Comparison of ENCODE assay signal across 23 cellular contexts in genomic region chr15:90879730-90880366, GRCh38. TPM values are rescaled to one million over a fixed set of nuclear protein-coding genes. Genes with fewer than 3 reads are reported as not detected.
"Had no signal": no experiment of that assay in that cellular context is flagged by ENCODE, and none has a peak within 500 bp of the region (broad histone marks: within the 10 kb centered on the region; RNA-seq: fewer than 3 reads in every experiment).

No MANE protein-coding gene starts in this region.

- H3K27ac Mint-ChIP-seq: activated naive CD4-positive, alpha-beta T cell treated with anti-CD3 and anti-CD28 coated beads, Interleukin-2, amount 50 U/mL, for 24 hours; T-cell; type B pancreatic cell; WTC11 had no signal

- H2AFZ ChIP-seq: hepatocyte had no signal

- H3K27me3 ChIP-seq: foreskin keratinocyte, hepatocyte, left lung, sigmoid colon had no signal

- H3K4me1 Mint-ChIP-seq: brain, neural crest cell had no signal

- H3K27ac ChIP-seq: foreskin keratinocyte, hepatocyte, left lung, sigmoid colon, thoracic aorta had no signal

- H3K4me1 ChIP-seq: foreskin keratinocyte had no signal

- DNase-seq: activated CD4-positive, alpha-beta T cell treated with anti-CD3 and anti-CD28 coated beads, Interleukin-2, amount 50 U/mL, for 48 hours; activated effector memory CD4-positive, alpha-beta T cell treated with Interleukin-2 at 50 U/mL for 16 hours; aorta; effector memory CD4-positive, alpha-beta T cell; foreskin keratinocyte; immature natural killer cell; kidney glomerular epithelial cell; naive thymus-derived CD4-positive, alpha-beta T cell; sigmoid colon; stimulated activated CD4-positive, alpha-beta T cell treated with anti-CD3 and anti-CD28 coated beads, Interleukin-2, amount 100 ng/mL, for 48 hours; stimulated activated CD8-positive, alpha-beta memory T cell treated with anti-CD3 and anti-CD28 coated beads, Interleukin-4, amount 100 ng/mL, for 48 hours; stimulated activated naive CD4-positive, alpha-beta T cell; T-cell; T1000 had no signal

- H3K4me3 ChIP-seq: hepatocyte, left lung, sigmoid colon, smooth muscle cell, thoracic aorta had no signal

- H3K4me3 Mint-ChIP-seq: activated naive CD4-positive, alpha-beta T cell treated with anti-CD3 and anti-CD28 coated beads, Interleukin-2, amount 50 U/mL, for 24 hours; brain; immature natural killer cell; neural crest cell; T-cell; type B pancreatic cell; WTC11 had no signal

- H3K27me3 Mint-ChIP-seq: brain, type B pancreatic cell had no signal

- H3K4me2 ChIP-seq: hepatocyte, smooth muscle cell had no signal

- H3K9me3 ChIP-seq: left lung, sigmoid colon, thoracic aorta had no signal

- H3K9me3 Mint-ChIP-seq: activated naive CD4-positive, alpha-beta T cell treated with anti-CD3 and anti-CD28 coated beads, Interleukin-2, amount 50 U/mL, for 24 hours; brain; immature natural killer cell; naive thymus-derived CD4-positive, alpha-beta T cell; neural crest cell; T-cell; type B pancreatic cell; WTC11 had no signal

RNA-seq across cellular contexts. Expression of gene FES, which starts 4.5 kb away (rescaled TPM):
- polyA plus RNA-seq: naive thymus-derived CD4-positive, alpha-beta T cell had no signal
